Comparison of ENCODE assay signal across 8 cellular contexts in the genomic region with DNA sequence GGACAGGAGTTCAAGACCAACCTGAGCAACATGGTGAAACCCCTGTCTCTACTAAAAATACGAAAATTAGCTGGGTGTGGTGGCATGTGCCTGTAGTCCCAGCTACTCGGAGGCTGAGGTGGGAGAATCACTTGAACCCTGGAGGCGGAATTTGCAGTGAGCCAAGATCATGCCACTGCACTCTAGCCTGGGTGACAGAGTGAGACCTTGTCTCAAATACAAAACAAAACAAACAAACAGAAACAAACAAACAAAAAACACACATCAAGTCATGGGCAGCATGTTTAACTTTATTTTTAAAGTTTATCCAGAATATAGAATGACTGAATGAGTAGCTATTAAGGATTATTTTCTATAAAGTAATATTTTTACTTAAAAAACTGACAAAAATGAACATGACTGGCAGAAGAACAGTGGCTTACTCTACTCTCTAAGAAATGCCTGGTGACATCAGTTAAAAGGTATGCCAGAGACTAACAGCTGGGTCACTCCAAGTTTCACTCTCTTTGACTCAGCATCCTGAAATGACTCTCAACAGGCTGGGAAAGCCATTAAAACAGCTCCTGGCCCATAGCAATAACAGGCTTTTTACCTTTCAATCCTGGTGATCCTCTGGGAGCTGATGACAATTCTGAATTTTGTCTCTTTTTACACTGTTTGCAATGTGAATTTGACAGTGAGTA.
DNase-seq lines count a peak whose midpoint lies in the region; ATAC-seq, FAIRE-seq and TF ChIP-seq lines count a peak whose summit lies in the region.

No MANE protein-coding gene starts in this region.

- POLR2A ChIA-PET in AG04449 (lab: Yijun Ruan, JAX): no interaction called here

- ATAC-seq in GM18907 (IDR thresholded peaks at IDR 0.05; ENCODE audit: unreplicated experiment) (peak; percentile 93), HG03095 (IDR thresholded peaks at IDR 0.05; ENCODE audit: unreplicated experiment) (peak; percentile 90)
- ATAC-seq in stimulated activated effector memory CD8-positive, alpha-beta T cell treated with anti-CD3 and anti-CD28 coated beads, Interleukin-12 subunit alpha, Interleukin-12 subunit beta, amount 100 ng/mL, for 72 hours: peak; percentile 99
- ATAC-seq in stimulated activated memory B cell treated with anti-CD40 and anti-IgM and Interleukin-4, amounts not matched to agents 10 μg/mL and 1 μg/mL and 100 μg/mL, for 72 hours: no peak

- no peaks in the 10 kb centered on the region for H3K27me3 Mint-ChIP-seq in stimulated activated memory B cell treated with anti-CD40 and anti-IgM and Interleukin-4, amounts not matched to agents 10 μg/mL and 1 μg/mL and 100 μg/mL, for 72 hours

- H3K27ac Mint-ChIP-seq in stimulated activated effector memory CD8-positive, alpha-beta T cell treated with anti-CD3 and anti-CD28 coated beads, Interleukin-12 subunit alpha, Interleukin-12 subunit beta, amount 100 ng/mL, for 72 hours: no peak overlapping the region
- no peak overlapping the region for H3K27ac Mint-ChIP-seq in stimulated activated memory B cell treated with anti-CD40 and anti-IgM and Interleukin-4, amounts not matched to agents 10 μg/mL and 1 μg/mL and 100 μg/mL, for 72 hours

- no peak overlapping the region for H3K4me3 ChIP-seq in AG04449 (ENCODE audit: low read depth, low read length)

- no peaks in the 10 kb centered on the region for H3K36me3 Mint-ChIP-seq in stimulated activated effector memory CD8-positive, alpha-beta T cell treated with anti-CD3 and anti-CD28 coated beads, Interleukin-12 subunit alpha, Interleukin-12 subunit beta, amount 100 ng/mL, for 72 hours
- H3K36me3 Mint-ChIP-seq in stimulated activated memory B cell treated with anti-CD40 and anti-IgM and Interleukin-4, amounts not matched to agents 10 μg/mL and 1 μg/mL and 100 μg/mL, for 72 hours: no peaks in the 10 kb centered on the region

- DNase-seq in AG04449 (ENCODE audit: low read depth, low spot score): peak; percentile 72
- peak; percentile 95 for DNase-seq in RKO (ENCODE audit: low spot score)
- peak; percentile 73 for DNase-seq in glomerular visceral epithelial cell (ENCODE audit: extremely low spot score)
- no peak for DNase-seq in stimulated activated effector memory CD8-positive, alpha-beta T cell treated with anti-CD3 and anti-CD28 coated beads, Interleukin-12 subunit alpha, Interleukin-12 subunit beta, amount 100 ng/mL, for 72 hours (ENCODE audit: low spot score in 2 of 2)
- DNase-seq in GM12891 (ENCODE audit: insufficient read length, low spot score): no peak

- no peak for FAIRE-seq in GM12891 (lab: Jason Lieb, UNC)

- CTCF ChIA-PET in AG04449 (lab: Yijun Ruan, JAX): interaction anchor here (1.0 kb wide), 1 partner anchor 12 kb away, joined by 3 read pairs; no protein-coding TSS in a partner anchor

- H3K9me3 Mint-ChIP-seq in stimulated activated effector memory CD8-positive, alpha-beta T cell treated with anti-CD3 and anti-CD28 coated beads, Interleukin-12 subunit alpha, Interleukin-12 subunit beta, amount 100 ng/mL, for 72 hours: no peaks in the 10 kb centered on the region
- no peaks in the 10 kb centered on the region for H3K9me3 Mint-ChIP-seq in stimulated activated memory B cell treated with anti-CD40 and anti-IgM and Interleukin-4, amounts not matched to agents 10 μg/mL and 1 μg/mL and 100 μg/mL, for 72 hours

- no peaks in the 10 kb centered on the region for H3K4me1 Mint-ChIP-seq in stimulated activated effector memory CD8-positive, alpha-beta T cell treated with anti-CD3 and anti-CD28 coated beads, Interleukin-12 subunit alpha, Interleukin-12 subunit beta, amount 100 ng/mL, for 72 hours
- peaks cover 5% of the 10 kb centered on the region for H3K4me1 Mint-ChIP-seq in stimulated activated memory B cell treated with anti-CD40 and anti-IgM and Interleukin-4, amounts not matched to agents 10 μg/mL and 1 μg/mL and 100 μg/mL, for 72 hours

- H3K4me3 Mint-ChIP-seq in stimulated activated effector memory CD8-positive, alpha-beta T cell treated with anti-CD3 and anti-CD28 coated beads, Interleukin-12 subunit alpha, Interleukin-12 subunit beta, amount 100 ng/mL, for 72 hours: no peak overlapping the region
- H3K4me3 Mint-ChIP-seq in stimulated activated memory B cell treated with anti-CD40 and anti-IgM and Interleukin-4, amounts not matched to agents 10 μg/mL and 1 μg/mL and 100 μg/mL, for 72 hours: no peak overlapping the region

- no peak for TF ChIP-seq CTCF in AG04449 (IDR thresholded peaks at IDR 0.05; ENCODE audit: insufficient read depth, low read length, missing control alignments)

- no peak for TF ChIP-seq POLR2A in GM12891 (IDR thresholded peaks at IDR 0.05; ENCODE audit: low read depth, low read length)

TF ChIP-seq in GM12891, 5 proteins besides CTCF, POLR2A, EP300 and RAD21:
- TF ChIP-seq POU2F2 (IDR thresholded peaks at IDR 0.05; ENCODE audit: low read depth, low read length) (no peak), SPI1 (IDR thresholded peaks at IDR 0.05; ENCODE audit: low read depth, low read length) (no peak), POLR2AphosphoS5 (IDR thresholded peaks at IDR 0.05; ENCODE audit: low read depth, low read length) (no peak), PAX5 (IDR thresholded peaks at IDR 0.05; ENCODE audit: insufficient read depth, low read length, severe bottlenecking) (no peak), TAF1 (IDR thresholded peaks at IDR 0.05; ENCODE audit: low read depth, low read length) (no peak)

Comparison
In these comparisons a context has a peak if more than half of its experiments do, and no peak if none do; other contexts are left out.
1. DNase-seq: peak in AG04449 (single experiment), RKO (single experiment) and glomerular visceral epithelial cell (single experiment); none in stimulated activated effector memory CD8-positive, alpha-beta T cell treated with anti-CD3 and anti-CD28 coated beads, Interleukin-12 subunit alpha, Interleukin-12 subunit beta, amount 100 ng/mL, for 72 hours (0 of 2) and GM12891 (single experiment).